ENCODE assay signal across 27 cellular contexts in genomic region chr13:30748717-30749116, GRCh38.
"Had no signal": no experiment of that assay in that cellular context is flagged by ENCODE, and none has a peak within 500 bp of the region (broad histone marks: within the 10 kb centered on the region; RNA-seq: fewer than 3 reads in every experiment).

No MANE protein-coding gene starts in this region.

- H2AFZ ChIP-seq: parathyroid adenoma had no signal

- H3K79me2 ChIP-seq: parathyroid adenoma had no signal

- H3K27me3 ChIP-seq: esophagus muscularis mucosa, gastroesophageal sphincter, right lobe of liver, spleen, tibial artery, upper lobe of left lung, uterus had no signal

- H3K9me3 Mint-ChIP-seq: dendritic cell treated with granulocyte-macrophage colony-stimulating factor and Interleukin-4, amounts not matched to agents 40 ng/mL and 50 ng/mL, for 4 days; effector memory CD8-positive, alpha-beta T cell; memory B cell; naive B cell; nephron; stimulated activated memory B cell treated with anti-CD40 and anti-IgM and Interleukin-4, amounts not matched to agents 10 μg/mL and 1 μg/mL and 100 μg/mL, for 72 hours; stimulated activated naive CD8-positive, alpha-beta T cell treated with anti-CD3 and anti-CD28 coated beads, Interleukin-15, Interleukin-2, amounts not matched to agents 100 ng/mL and 50 ng/mL, for 24 hours had no signal

- H3K9ac ChIP-seq: parathyroid adenoma had no signal

- H3K27ac ChIP-seq: epithelial cell of prostate, esophagus muscularis mucosa, gastroesophageal sphincter, left ventricle myocardium inferior, lower lobe of right lung, parathyroid adenoma, psoas muscle, right lobe of liver, tibial artery, uterus had no signal

- H3K9me3 ChIP-seq: esophagus muscularis mucosa, gastroesophageal sphincter, left ventricle myocardium inferior, lower lobe of right lung, psoas muscle, right lobe of liver, spleen, tibial artery, upper lobe of left lung, uterus had no signal

- H3K27ac Mint-ChIP-seq: dendritic cell treated with granulocyte-macrophage colony-stimulating factor and Interleukin-4, amounts not matched to agents 40 ng/mL and 50 ng/mL, for 4 days; memory B cell; stimulated activated memory B cell treated with anti-CD40 and anti-IgM and Interleukin-4, amounts not matched to agents 10 μg/mL and 1 μg/mL and 100 μg/mL, for 72 hours; stimulated activated naive CD8-positive, alpha-beta T cell treated with anti-CD3 and anti-CD28 coated beads, Interleukin-15, Interleukin-2, amounts not matched to agents 100 ng/mL and 50 ng/mL, for 24 hours had no signal

- H3K4me3 Mint-ChIP-seq: dendritic cell treated with granulocyte-macrophage colony-stimulating factor and Interleukin-4, amounts not matched to agents 40 ng/mL and 50 ng/mL, for 4 days; effector memory CD8-positive, alpha-beta T cell; memory B cell; naive B cell; nephron; stimulated activated memory B cell treated with anti-CD40 and anti-IgM and Interleukin-4, amounts not matched to agents 10 μg/mL and 1 μg/mL and 100 μg/mL, for 72 hours; stimulated activated naive CD8-positive, alpha-beta T cell treated with anti-CD3 and anti-CD28 coated beads, Interleukin-15, Interleukin-2, amounts not matched to agents 100 ng/mL and 50 ng/mL, for 24 hours had no signal

- ATAC-seq: effector memory CD8-positive, alpha-beta T cell; gastroesophageal sphincter; left cardiac atrium; lower lobe of right lung; psoas muscle; right lobe of liver; stimulated activated memory B cell treated with anti-CD40 and anti-IgM and Interleukin-4, amounts not matched to agents 10 μg/mL and 1 μg/mL and 100 μg/mL, for 72 hours had no signal

- H3K4me1 ChIP-seq: uterus had no signal

- H3K4me3 ChIP-seq: esophagus muscularis mucosa, gastroesophageal sphincter, left ventricle myocardium inferior, lower lobe of right lung, psoas muscle, right lobe of liver, spleen, tibial artery, upper lobe of left lung, uterus had no signal

- H3K36me3 ChIP-seq: esophagus muscularis mucosa, gastroesophageal sphincter, left ventricle myocardium inferior, right lobe of liver, tibial artery, upper lobe of left lung, uterus had no signal

- H3K27me3 Mint-ChIP-seq: effector memory CD8-positive, alpha-beta T cell; memory B cell; naive B cell; stimulated activated memory B cell treated with anti-CD40 and anti-IgM and Interleukin-4, amounts not matched to agents 10 μg/mL and 1 μg/mL and 100 μg/mL, for 72 hours; stimulated activated naive CD8-positive, alpha-beta T cell treated with anti-CD3 and anti-CD28 coated beads, Interleukin-15, Interleukin-2, amounts not matched to agents 100 ng/mL and 50 ng/mL, for 24 hours had no signal

- DNase-seq: effector memory CD8-positive, alpha-beta T cell; glutamatergic neuron; kidney; left cardiac atrium; left ventricle myocardium inferior; lower lobe of right lung; midbrain; naive B cell; psoas muscle; retina; right lobe of liver; spleen; stimulated activated CD4-positive, alpha-beta T cell treated with anti-CD3 and anti-CD28 coated beads, Interleukin-15, amount 100 ng/mL, for 24 hours; stimulated activated CD4-positive, alpha-beta T cell treated with anti-CD3 and anti-CD28 coated beads, Interleukin-1b, Interleukin-23, amount 100 ng/mL, for 48 hours; stimulated activated CD4-positive, alpha-beta T cell treated with anti-CD3 and anti-CD28 coated beads, Interleukin-4, amount 100 ng/mL, for 24 hours; tibial artery; upper lobe of left lung; uterus had no signal
